22 cellular contexts compared by ENCODE assay signal in genomic region chr11:3145206-3145520, GRCh38. TPM values are rescaled to one million over a fixed set of nuclear protein-coding genes. Genes with fewer than 3 reads are reported as not detected.
A peak's percentile ranks its signal among the peaks of the same experiment; 100 is the strongest.
DNase-seq lines count a peak whose midpoint lies in the region; ATAC-seq, FAIRE-seq and TF ChIP-seq lines count a peak whose summit lies in the region.
"Had no signal": no experiment of that assay in that cellular context is flagged by ENCODE, and none has a peak within 500 bp of the region (broad histone marks: within the 10 kb centered on the region; RNA-seq: fewer than 3 reads in every experiment).

No MANE protein-coding gene starts in this region.

- no peaks in the 10 kb centered on the region for H3K27me3 Mint-ChIP-seq in natural killer cell (ENCODE audit: low read depth in 2 of 2)
- no peaks in the 10 kb centered on the region for H3K27me3 Mint-ChIP-seq in natural killer cell treated with Interleukin-12 subunit alpha and Interleukin-12 subunit beta and Interleukin-15 and Interleukin-18, amount 100 ng/mL, for 72 hours
- H3K27me3 Mint-ChIP-seq in astrocyte (ENCODE audit: low read depth, unreplicated experiment) = no peaks in the 10 kb centered on the region

- no peaks in the 10 kb centered on the region for H3K36me3 ChIP-seq in astrocyte (ENCODE audit: insufficient read depth, low read length)
- peaks cover 11 to 14% of the 10 kb centered on the region in 2 experiments for H3K36me3 ChIP-seq in trophoblast cell (ENCODE audit: control insufficient read depth in 1 of 2, insufficient read depth in 2 of 2, low read length in 2 of 2)
- H3K36me3 ChIP-seq in smooth muscle cell (ENCODE audit: low read depth) = no peaks in the 10 kb centered on the region
- H3K36me3 ChIP-seq: Peyer's patch, SJCRH30 had no signal

- DNase-seq in natural killer cell = no peak
- no peak for DNase-seq in natural killer cell treated with Interleukin-12 subunit alpha and Interleukin-12 subunit beta and Interleukin-15 and Interleukin-18, amount 100 ng/mL, for 72 hours (ENCODE audit: low spot score)
- no peak for DNase-seq in astrocyte (ENCODE audit: low read depth)
- no peak for DNase-seq in trophoblast cell
- DNase-seq in left colon = no peak
- DNase-seq in smooth muscle cell (lab: John Stamatoyannopoulos, UW; ENCODE audit: unreplicated experiment) = no peak
- DNase-seq: 8988T, DMS53, EL, GF-D8, HCEC 1CT, IMR-90, Karpas-422, MV-4-11, NCI-H1694, NCI-H2081 treated with DMSO at 0.1 percent for 48 hours, NCI-H2171 treated with DMSO at 0.1 percent for 48 hours, NCI-H524 treated with DMSO at 0.1 percent for 48 hours, Peyer's patch, SJCRH30 had no signal

- H3K4me1 Mint-ChIP-seq in natural killer cell (peaks cover 68 to 85% of the 10 kb centered on the region in 2 donors), astrocyte (ENCODE audit: low read depth, unreplicated experiment) (peaks cover 6% of the 10 kb centered on the region)
- peaks cover 34 to 52% of the 10 kb centered on the region in 2 donors for H3K4me1 Mint-ChIP-seq in natural killer cell treated with Interleukin-12 subunit alpha and Interleukin-12 subunit beta and Interleukin-15 and Interleukin-18, amount 100 ng/mL, for 72 hours (ENCODE audit: low read depth in 2 of 2)

- H3K9me3 ChIP-seq in astrocyte (ENCODE audit: insufficient read depth, low read depth, low read length) (no peaks in the 10 kb centered on the region), trophoblast cell (ENCODE audit: insufficient read depth, low read depth, low read length) (no peaks in the 10 kb centered on the region), smooth muscle cell (replicated peaks; ENCODE audit: low read depth) (no peaks in the 10 kb centered on the region)
- H3K9me3 ChIP-seq: Peyer's patch, SJCRH30 had no signal

- intact Hi-C loops in natural killer cell (cut with micrococcal nuclease) (no loop called here), left colon (cut with DNase I, micrococcal nuclease) (no loop called here)

- H3K4me3 Mint-ChIP-seq in natural killer cell (no peak overlapping the region), astrocyte (ENCODE audit: unreplicated experiment) (no peak overlapping the region)
- no peak overlapping the region for H3K4me3 Mint-ChIP-seq in natural killer cell treated with Interleukin-12 subunit alpha and Interleukin-12 subunit beta and Interleukin-15 and Interleukin-18, amount 100 ng/mL, for 72 hours

- H3K79me2 ChIP-seq in astrocyte (ENCODE audit: insufficient read depth, low read length) (peaks cover 49% of the 10 kb centered on the region), trophoblast cell (ENCODE audit: control insufficient read depth, insufficient read depth, low read length, poor library complexity) (no peaks in the 10 kb centered on the region), smooth muscle cell (ENCODE audit: low read depth) (peaks cover 76% of the 10 kb centered on the region)

- H3K79me1 ChIP-seq in trophoblast cell (ENCODE audit: low read length) = peaks cover 2% of the 10 kb centered on the region

- no peak overlapping the region for H4K12ac ChIP-seq in trophoblast cell (ENCODE audit: low read depth, low read length)

- no CpG with 5 or more reads among the region's 6 CpGs for WGBS in trophoblast cell (ENCODE audit: extremely low coverage, insufficient coverage, insufficient read length)
- WGBS in smooth muscle cell (ENCODE audit: low lambda C conversion rate) = 87% methylated on average over 6 of the region's 6 CpGs

- H4K8ac ChIP-seq in trophoblast cell (ENCODE audit: low read depth, low read length) = no peak overlapping the region

- TF ChIP-seq CTCF in natural killer cell (IDR thresholded peaks at IDR 0.05) (no peak), astrocyte (IDR thresholded peaks at IDR 0.05; ENCODE audit: insufficient read depth, low read depth, low read length) (no peak), smooth muscle cell (IDR thresholded peaks at IDR 0.05; ENCODE audit: borderline replicate concordance, insufficient read depth, poor library complexity, severe bottlenecking) (no peak)

- H3K4me2 ChIP-seq in astrocyte (ENCODE audit: low read length) (no peak overlapping the region), trophoblast cell (ENCODE audit: low read length) (no peak overlapping the region), smooth muscle cell (no peak overlapping the region)

- H2AFZ ChIP-seq in astrocyte (ENCODE audit: low read depth, low read length) (no peak overlapping the region), trophoblast cell (ENCODE audit: insufficient read depth, low read length, poor library complexity) (no peak overlapping the region), smooth muscle cell (ENCODE audit: low read depth) (no peak overlapping the region)

- H3K27ac ChIP-seq in astrocyte (ENCODE audit: low read depth, low read length) (no peak overlapping the region), trophoblast cell (ENCODE audit: low read depth, low read length) (no peak overlapping the region), smooth muscle cell (ENCODE audit: low read depth) (no peak overlapping the region)
- H3K27ac ChIP-seq: C4-2B, Peyer's patch, SJCRH30 had no signal

- H4K20me1 ChIP-seq in astrocyte (ENCODE audit: insufficient read depth, low read length) = peaks cover 92% of the 10 kb centered on the region
- H4K20me1 ChIP-seq in smooth muscle cell (ENCODE audit: low read depth) = peaks cover 98% of the 10 kb centered on the region

- H3K27ac Mint-ChIP-seq in natural killer cell (peak overlapping the region; percentile 60 to 79), astrocyte (ENCODE audit: unreplicated experiment) (peak overlapping the region; percentile 26)
- peak overlapping the region in 1 of 2 donors; percentile 35 for H3K27ac Mint-ChIP-seq in natural killer cell treated with Interleukin-12 subunit alpha and Interleukin-12 subunit beta and Interleukin-15 and Interleukin-18, amount 100 ng/mL, for 72 hours

- H3K9me3 Mint-ChIP-seq in natural killer cell (no peaks in the 10 kb centered on the region), astrocyte (ENCODE audit: unreplicated experiment) (no peaks in the 10 kb centered on the region)
- H3K9me3 Mint-ChIP-seq in natural killer cell treated with Interleukin-12 subunit alpha and Interleukin-12 subunit beta and Interleukin-15 and Interleukin-18, amount 100 ng/mL, for 72 hours = no peaks in the 10 kb centered on the region

- H3K4me1 ChIP-seq in astrocyte (ENCODE audit: insufficient read depth, low read length) (peaks cover 10% of the 10 kb centered on the region), trophoblast cell (ENCODE audit: control insufficient read depth in 1 of 2, insufficient read depth in 2 of 2, low read length in 2 of 2) (peaks cover 17 to 20% of the 10 kb centered on the region in 2 experiments), smooth muscle cell (ENCODE audit: low read depth) (peaks cover 10% of the 10 kb centered on the region)

- no peak overlapping the region for H2BK5ac ChIP-seq in trophoblast cell (ENCODE audit: low read depth, low read length, poor library complexity)

- no peak overlapping the region for H2BK12ac ChIP-seq in trophoblast cell (ENCODE audit: low read length)

- FAIRE-seq in astrocyte (lab: Jason Lieb, UNC) = no peak

- no peak overlapping the region for H4K91ac ChIP-seq in trophoblast cell (ENCODE audit: low read depth, low read length)

- ATAC-seq in natural killer cell (peak in 1 of 3 donors; percentile 55), left colon (no peak), GM21786 (IDR thresholded peaks at IDR 0.05; ENCODE audit: unreplicated experiment) (no peak)
- ATAC-seq in natural killer cell treated with Interleukin-12 subunit alpha and Interleukin-12 subunit beta and Interleukin-15 and Interleukin-18, amount 100 ng/mL, for 72 hours = no peak

- H3F3A ChIP-seq in smooth muscle cell (ENCODE audit: low read depth) = no peaks in the 10 kb centered on the region

- H3K4ac ChIP-seq in trophoblast cell (ENCODE audit: low read depth, low read length) = no peak overlapping the region

- H3K36me3 Mint-ChIP-seq in natural killer cell (no peaks in the 10 kb centered on the region), astrocyte (ENCODE audit: low read depth, unreplicated experiment) (peaks cover 17% of the 10 kb centered on the region)
- H3K36me3 Mint-ChIP-seq in natural killer cell treated with Interleukin-12 subunit alpha and Interleukin-12 subunit beta and Interleukin-15 and Interleukin-18, amount 100 ng/mL, for 72 hours = no peaks in the 10 kb centered on the region

- H3K27me3 ChIP-seq in astrocyte (ENCODE audit: insufficient read depth, low read length) = no peaks in the 10 kb centered on the region
- no peaks in the 10 kb centered on the region for H3K27me3 ChIP-seq in trophoblast cell (ENCODE audit: insufficient read depth, low read length)
- H3K27me3 ChIP-seq in smooth muscle cell (ENCODE audit: low read depth) = no peaks in the 10 kb centered on the region
- H3K27me3 ChIP-seq: Peyer's patch, SJCRH30 had no signal

- H3K9ac ChIP-seq in astrocyte (ENCODE audit: low read length) (no peak overlapping the region), trophoblast cell (ENCODE audit: low read length) (no peak overlapping the region), smooth muscle cell (ENCODE audit: low read depth) (no peak overlapping the region)

- no peak overlapping the region for H2AK5ac ChIP-seq in trophoblast cell (ENCODE audit: low read length)

- H3K23ac ChIP-seq in trophoblast cell (ENCODE audit: low read length) = no peak overlapping the region

- H3K4me3 ChIP-seq in astrocyte (ENCODE audit: insufficient read depth, low read depth, low read length) (no peak overlapping the region), trophoblast cell (ENCODE audit: low read depth, low read length) (no peak overlapping the region), smooth muscle cell (no peak overlapping the region)
- H3K4me3 ChIP-seq: Peyer's patch, SJCRH30 had no signal

- no peak overlapping the region for H2BK120ac ChIP-seq in trophoblast cell (ENCODE audit: insufficient read depth, low read length, poor library complexity)

- peak overlapping the region; percentile 36 for H3K18ac ChIP-seq in trophoblast cell (ENCODE audit: low read length)

- H3K14ac ChIP-seq in trophoblast cell (ENCODE audit: low read length) = no peak overlapping the region

RNA-seq across cellular contexts. Expression of gene OSBPL5, which starts 19.9 kb away (rescaled TPM):
- total RNA-seq in natural killer cell = 100 to 1,000 TPM; 375 to 522 (median 377) TPM
- total RNA-seq in natural killer cell treated with Interleukin-12 subunit alpha and Interleukin-12 subunit beta and Interleukin-15 and Interleukin-18, amount 100 ng/mL, for 72 hours = 10 to 100 TPM; 58.3 to 74.6 TPM
- 29.0 and 34.2 TPM in 2 replicates for total RNA-seq in astrocyte
- polyA plus RNA-seq in trophoblast cell (2013) = 12.2 and 12.3 TPM in 2 replicates
- total RNA-seq in left colon = 10 to 100 TPM; 36.8 to 48.7 TPM
- 24.2 and 27.3 TPM in 2 replicates for total RNA-seq in smooth muscle cell
- 43.4 and 46.0 TPM in 2 replicates for polyA plus RNA-seq in smooth muscle cell

Comparison
In these comparisons a context has a peak if more than half of its experiments do, and no peak if none do; other contexts are left out.
1. RNA of gene OSBPL5, which starts 19.9 kb away (total RNA-seq): 375 to 522 TPM in natural killer cell; 58.3 to 74.6 TPM in natural killer cell treated with Interleukin-12 subunit alpha and Interleukin-12 subunit beta and Interleukin-15 and Interleukin-18, amount 100 ng/mL, for 72 hours, 36.8 to 48.7 TPM in left colon, 29.0 to 34.2 TPM in astrocyte and 24.2 to 27.3 TPM in smooth muscle cell; every median in the first group is over 4 times any median in the second.